15 cellular contexts compared by ENCODE assay signal in the genomic region with DNA sequence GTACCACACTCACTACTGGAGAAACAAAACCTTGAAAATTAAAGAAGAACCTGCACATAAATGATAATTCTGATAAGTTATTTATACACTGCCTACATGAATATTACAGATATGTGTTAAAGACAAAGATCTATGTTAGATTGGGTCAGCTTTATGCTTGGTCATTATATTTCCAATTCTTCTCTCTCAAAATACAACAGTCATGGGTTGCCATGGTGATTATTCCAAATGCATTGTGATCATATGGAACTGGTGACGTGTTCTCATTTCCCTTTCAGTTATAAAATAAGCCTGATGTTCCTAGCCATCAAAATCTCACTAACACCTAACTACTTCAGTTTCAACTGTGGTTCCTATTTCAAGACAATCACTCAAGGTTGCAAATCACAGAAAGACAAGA.
DNase-seq lines count a peak whose midpoint lies in the region; ATAC-seq and TF ChIP-seq lines count a peak whose summit lies in the region.
"Had no signal": no experiment of that assay in that cellular context is flagged by ENCODE, and none has a peak within 500 bp of the region (broad histone marks: within the 10 kb centered on the region; RNA-seq: fewer than 3 reads in every experiment).

No MANE protein-coding gene starts in this region.

- peaks cover 5% of the 10 kb centered on the region for H3K4me1 Mint-ChIP-seq in MCF 10A (ENCODE audit: insufficient read depth, unreplicated experiment)
- H3K4me1 Mint-ChIP-seq in Caco-2 (ENCODE audit: low read depth, unreplicated experiment): peaks cover 6% of the 10 kb centered on the region
- H3K4me1 Mint-ChIP-seq in central memory CD8-positive, alpha-beta T cell: peaks cover 47% of the 10 kb centered on the region
- peaks cover 8% of the 10 kb centered on the region for H3K4me1 Mint-ChIP-seq in type B pancreatic cell (ENCODE audit: unreplicated experiment)

- dilution Hi-C loops in mammary epithelial cell (cut with HindIII; ENCODE audit: low sequenced_read_pairs): no loop called here

- no peak overlapping the region for H3K9ac ChIP-seq in mammary epithelial cell (ENCODE audit: insufficient read depth, low read length)

- DNase-seq in MCF 10A (ENCODE audit: unreplicated experiment) (no peak), mammary epithelial cell (no peak), Caco-2 (no peak), type B pancreatic cell (ENCODE audit: extremely low spot score, unreplicated experiment) (no peak), NCI-H774 (lab: John Stamatoyannopoulos, UW) (no peak), NCI-H82 (lab: John Stamatoyannopoulos, UW) (no peak), WERI-Rb-1 (no peak)
- DNase-seq in central memory CD8-positive, alpha-beta T cell (ENCODE audit: low spot score in 2 of 2): no peak
- DNase-seq: BE2C, DMS153, NCI-H1436, NCI-H2029 treated with DMSO at 0.1 percent for 48 hours, NCI-H2171 treated with DMSO at 0.1 percent for 48 hours, NCI-H510A had no signal

- in situ Hi-C loops in mammary epithelial cell (cut with MboI; ENCODE audit: low sequenced_read_pairs in 2 of 2): no loop called here

- H3K36me3 ChIP-seq in mammary epithelial cell (ENCODE audit: insufficient read depth, low read length) (peaks cover 8% of the 10 kb centered on the region), Caco-2 (ENCODE audit: control insufficient read depth, insufficient read depth, low read length) (no peaks in the 10 kb centered on the region), WERI-Rb-1 (peaks cover 14% of the 10 kb centered on the region)

- BruUV-seq in MCF 10A (replicated peaks; lab: Mats Ljungman, UMichigan) (TSS peak; percentile 1), mammary epithelial cell (replicated peaks; lab: Mats Ljungman, UMichigan) (no TSS peak), Caco-2 (replicated peaks; lab: Mats Ljungman, UMichigan) (TSS peak; percentile 2)

- peaks cover 3% of the 10 kb centered on the region for H4K20me1 ChIP-seq in mammary epithelial cell (ENCODE audit: insufficient read depth, low read length)

- peaks cover 77% of the 10 kb centered on the region for H3K79me2 ChIP-seq in mammary epithelial cell (ENCODE audit: insufficient read depth, low read length)

- no peaks in the 10 kb centered on the region for H3K27me3 ChIP-seq in mammary epithelial cell (ENCODE audit: insufficient read depth, low read length)
- H3K27me3 ChIP-seq in Caco-2 (replicated peaks; ENCODE audit: control insufficient read depth, insufficient read depth, low read length): no peaks in the 10 kb centered on the region
- H3K27me3 ChIP-seq in WERI-Rb-1 (ENCODE audit: insufficient read depth, low read depth, severe bottlenecking): no peaks in the 10 kb centered on the region
- H3K27me3 ChIP-seq: BE2C had no signal

- H2AFZ ChIP-seq in mammary epithelial cell (ENCODE audit: low read depth, low read length): no peak overlapping the region

- H3K4me1 ChIP-seq in mammary epithelial cell (ENCODE audit: insufficient read depth, low read length): peaks cover 6% of the 10 kb centered on the region
- H3K4me1 ChIP-seq in Caco-2: no peaks in the 10 kb centered on the region
- H3K4me1 ChIP-seq: BE2C had no signal

- POLR2A ChIA-PET in MCF 10A (lab: Yijun Ruan, JAX): no interaction called here
- POLR2A ChIA-PET in Caco-2 (lab: Charles Lee): no interaction called here

- H3K4me2 ChIP-seq in mammary epithelial cell (ENCODE audit: insufficient read depth, low read depth, low read length): no peak overlapping the region

- H3K27me3 Mint-ChIP-seq in MCF 10A (ENCODE audit: insufficient read depth, unreplicated experiment) (no peaks in the 10 kb centered on the region), Caco-2 (ENCODE audit: insufficient read depth, unreplicated experiment) (no peaks in the 10 kb centered on the region), type B pancreatic cell (no peaks in the 10 kb centered on the region)
- no peaks in the 10 kb centered on the region for H3K27me3 Mint-ChIP-seq in central memory CD8-positive, alpha-beta T cell

- intact Hi-C loops in MCF 10A (cut with micrococcal nuclease) (no loop called here), mammary epithelial cell (cut with micrococcal nuclease) (no loop called here), Caco-2 (cut with micrococcal nuclease; ENCODE audit: unreplicated experiment) (no loop called here)

- no peak overlapping the region for H3K4me3 Mint-ChIP-seq in MCF 10A (ENCODE audit: unreplicated experiment)
- no peak overlapping the region for H3K4me3 Mint-ChIP-seq in Caco-2 (ENCODE audit: unreplicated experiment)
- no peak overlapping the region for H3K4me3 Mint-ChIP-seq in central memory CD8-positive, alpha-beta T cell
- peak overlapping the region; percentile 59 for H3K4me3 Mint-ChIP-seq in type B pancreatic cell

- TF ChIP-seq CTCF in MCF 10A (IDR thresholded peaks at IDR 0.05; ENCODE audit: unreplicated experiment): no peak
- TF ChIP-seq CTCF in mammary epithelial cell (conservative IDR thresholded peaks at IDR 0.05 in 1 of 2, IDR thresholded peaks at IDR 0.05 in 1 of 2; ENCODE audit: extremely low read depth in 1 of 2, insufficient read depth in 1 of 2, low read depth in 1 of 2, low read length in 2 of 2): no peak
- no peak for TF ChIP-seq CTCF in Caco-2 (IDR thresholded peaks at IDR 0.05; ENCODE audit: insufficient read depth in 1 of 2, low read depth in 1 of 2, low read length in 1 of 2, severe bottlenecking in 1 of 2, unreplicated experiment in 1 of 2)
- no peak for TF ChIP-seq CTCF in type B pancreatic cell (conservative IDR thresholded peaks at IDR 0.05)
- no peak for TF ChIP-seq CTCF in WERI-Rb-1 (IDR thresholded peaks at IDR 0.05; ENCODE audit: low read depth, low read length)

- CTCF ChIA-PET in MCF 10A (lab: Yijun Ruan, JAX) (no interaction called here), mammary epithelial cell (lab: Charles Lee; ENCODE audit: low non-redundant PET) (no interaction called here), Caco-2 (lab: Charles Lee) (no interaction called here)

- H3K27ac Mint-ChIP-seq in MCF 10A (ENCODE audit: low read depth, unreplicated experiment) (peak overlapping the region; percentile 69), Caco-2 (ENCODE audit: unreplicated experiment) (no peak overlapping the region), type B pancreatic cell (no peak overlapping the region)
- peak overlapping the region; percentile 32 for H3K27ac Mint-ChIP-seq in central memory CD8-positive, alpha-beta T cell (ENCODE audit: low read depth)

- H3K9me3 Mint-ChIP-seq in MCF 10A (ENCODE audit: unreplicated experiment): no peaks in the 10 kb centered on the region
- peaks cover 4% of the 10 kb centered on the region for H3K9me3 Mint-ChIP-seq in Caco-2 (ENCODE audit: unreplicated experiment)
- no peaks in the 10 kb centered on the region for H3K9me3 Mint-ChIP-seq in central memory CD8-positive, alpha-beta T cell
- H3K9me3 Mint-ChIP-seq in type B pancreatic cell: peaks cover 1% of the 10 kb centered on the region

- H3K4me3 ChIP-seq in mammary epithelial cell (replicated peaks in 1 of 3; ENCODE audit: insufficient read depth in 1 of 3, low read depth in 2 of 3, low read length in 3 of 3): no peak overlapping the region
- no peak overlapping the region for H3K4me3 ChIP-seq in Caco-2 (ENCODE audit: low read depth, low read length)
- no peak overlapping the region for H3K4me3 ChIP-seq in WERI-Rb-1 (ENCODE audit: low read depth, low read length)

- ATAC-seq in central memory CD8-positive, alpha-beta T cell (replicated peaks; ENCODE audit: extremely low read depth, poor library complexity, severe bottlenecking): no peak
- ATAC-seq: Panc1 had no signal

- 95% methylated on average over 1 of the region's 1 CpG for WGBS in mammary epithelial cell (ENCODE audit: low coverage, missing lambda C conversion rate)

- H3K9me3 ChIP-seq in mammary epithelial cell (replicated peaks; ENCODE audit: insufficient read depth, low read length) (no peaks in the 10 kb centered on the region), Caco-2 (no peaks in the 10 kb centered on the region), WERI-Rb-1 (ENCODE audit: severe bottlenecking) (no peaks in the 10 kb centered on the region)
- H3K9me3 ChIP-seq: BE2C had no signal

- H3K36me3 Mint-ChIP-seq in MCF 10A (ENCODE audit: insufficient read depth, unreplicated experiment) (peaks cover 26% of the 10 kb centered on the region), Caco-2 (ENCODE audit: insufficient read depth, unreplicated experiment) (peaks cover 5% of the 10 kb centered on the region), type B pancreatic cell (peaks cover 12% of the 10 kb centered on the region)
- peaks cover 21% of the 10 kb centered on the region for H3K36me3 Mint-ChIP-seq in central memory CD8-positive, alpha-beta T cell (ENCODE audit: insufficient read depth)

- no peak overlapping the region for H3K27ac ChIP-seq in mammary epithelial cell (ENCODE audit: insufficient read depth, low read depth, low read length)
- H3K27ac ChIP-seq in WERI-Rb-1: no peak overlapping the region

Comparison
In these comparisons a context has a peak if more than half of its experiments do, and no peak if none do; other contexts are left out.
1. H3K27ac Mint-ChIP-seq: peak in MCF 10A (single experiment) and central memory CD8-positive, alpha-beta T cell (single experiment); none in Caco-2 (single experiment) and type B pancreatic cell (single experiment).